Comparison of ENCODE assay signal across 12 cellular contexts in the genomic region with DNA sequence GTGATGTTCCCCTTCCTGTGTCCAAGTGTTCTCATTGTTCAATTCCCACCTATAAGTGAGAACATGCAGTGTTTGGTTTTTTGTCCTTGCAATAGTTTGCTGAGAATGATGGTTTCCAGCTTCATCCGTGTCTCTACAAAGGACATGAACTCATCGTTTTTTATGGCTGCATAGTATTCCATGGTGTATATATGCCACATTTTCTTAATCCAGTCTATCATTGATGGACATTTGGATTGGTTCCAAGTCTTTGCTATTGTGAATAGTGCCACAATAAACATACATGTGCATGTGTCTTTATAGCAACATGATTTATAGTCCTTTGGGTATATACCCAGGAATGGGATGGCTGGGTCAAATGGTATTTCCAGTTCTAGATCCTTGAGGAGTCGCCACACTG. TPM values are rescaled to one million over a fixed set of nuclear protein-coding genes. Genes with fewer than 3 reads are reported as not detected.
"Had no signal": no experiment of that assay in that cellular context is flagged by ENCODE, and none has a peak within 500 bp of the region (broad histone marks: within the 10 kb centered on the region; RNA-seq: fewer than 3 reads in every experiment).

No MANE protein-coding gene starts in this region.

RNA-seq across cellular contexts. Expression of gene OR4D9, which starts 32.4 kb away (rescaled TPM):
- total RNA-seq: OCI-LY7, PC-3, PC-9, Peyer's patch, Right ventricle myocardium inferior, Right ventricle myocardium superior, RPMI7951, SJCRH30, SJSA1, SK-MEL-5, T-cell had no signal
- polyA plus RNA-seq: SK-N-SH had no signal

RNA-seq across cellular contexts. Expression of gene OR4D11, which starts 40.3 kb away (rescaled TPM):
- total RNA-seq: OCI-LY7, PC-3, PC-9, Peyer's patch, Right ventricle myocardium inferior, Right ventricle myocardium superior, RPMI7951, SJCRH30, SJSA1, SK-MEL-5, T-cell had no signal
- polyA plus RNA-seq: SK-N-SH had no signal
